In genomic region chr2:219228026-219228744, GRCh38 we compare ENCODE assay signal across 8 cellular contexts. TPM values are rescaled to one million over a fixed set of nuclear protein-coding genes. Genes with fewer than 3 reads are reported as not detected.
A peak's percentile ranks its signal among the peaks of the same experiment; 100 is the strongest.
DNase-seq lines count a peak whose midpoint lies in the region; ATAC-seq and TF ChIP-seq lines count a peak whose summit lies in the region.

No MANE protein-coding gene starts in this region.

- H3K27me3 ChIP-seq in HUES6 (ENCODE audit: control insufficient read depth, insufficient read depth, low read length), result no peaks in the 10 kb centered on the region
- no peaks in the 10 kb centered on the region for H3K27me3 ChIP-seq in breast epithelium
- H3K27me3 ChIP-seq in mucosa of stomach (ENCODE audit: control insufficient read depth, insufficient read depth, low read length), result no peaks in the 10 kb centered on the region

- TF ChIP-seq CTCF in breast epithelium (IDR thresholded peaks at IDR 0.05), result no peak

- peaks cover 52% of the 10 kb centered on the region for H3K36me3 ChIP-seq in HUES6 (ENCODE audit: control insufficient read depth, insufficient read depth, low read length)
- H3K36me3 ChIP-seq in breast epithelium, result peaks cover 8% of the 10 kb centered on the region
- peaks cover 18% of the 10 kb centered on the region for H3K36me3 ChIP-seq in mucosa of stomach (ENCODE audit: control insufficient read depth, insufficient read depth, low read length)

- H3K27ac ChIP-seq in HUES6 (ENCODE audit: low read depth, low read length) (no peak overlapping the region), breast epithelium (peak overlapping the region; percentile 88 to 94)

- TF ChIP-seq POLR2A in breast epithelium (IDR thresholded peaks at IDR 0.05), result no peak

- H3K9ac ChIP-seq in HUES6 (ENCODE audit: low read length), result peak overlapping the region; percentile 71
- peak overlapping the region; percentile 97 for H3K9ac ChIP-seq in mucosa of stomach (ENCODE audit: low read length)

- intact Hi-C loops in breast epithelium (cut with DNase I; ENCODE audit: low total_unique reads), result no loop called here

- ATAC-seq in HG02588 (IDR thresholded peaks at IDR 0.05; ENCODE audit: unreplicated experiment), result no peak

- H3K9me3 ChIP-seq in HUES6 (ENCODE audit: control insufficient read depth, insufficient read depth, low read depth, low read length), result no peaks in the 10 kb centered on the region
- no peaks in the 10 kb centered on the region for H3K9me3 ChIP-seq in breast epithelium
- H3K9me3 ChIP-seq in mucosa of stomach (ENCODE audit: control insufficient read depth, low read length), result no peaks in the 10 kb centered on the region

- H3K4me1 ChIP-seq in HUES6 (ENCODE audit: control insufficient read depth, insufficient read depth, low read length) (peaks cover 11% of the 10 kb centered on the region; the same call in 1 of the 2 replicates), breast epithelium (peaks cover 5 to 25% of the 10 kb centered on the region in 2 donors), mucosa of stomach (ENCODE audit: control insufficient read depth, insufficient read depth, low read length) (peaks cover 19% of the 10 kb centered on the region)

- H3K4me3 ChIP-seq in HUES6 (ENCODE audit: low read depth, low read length), result peak overlapping the region; percentile 74
- H3K4me3 ChIP-seq in breast epithelium, result peak overlapping the region; percentile 60 to 97 (median 86)
- H3K4me3 ChIP-seq in mucosa of stomach (ENCODE audit: low read length), result peak overlapping the region; percentile 65

- DNase-seq in AG08395 (ENCODE audit: low spot score) (peak; percentile 13), breast epithelium (ENCODE audit: low spot score in 2 of 2) (no peak), NCI-H187 (lab: John Stamatoyannopoulos, UW) (no peak), SHP77 treated with DMSO at 0.1 percent for 48 hours (lab: John Stamatoyannopoulos, UW) (no peak)
- DNase-seq in activated CD8-positive, alpha-beta memory T cell treated with anti-CD3 and anti-CD28 coated beads, Interleukin-2, amount 50 U/mL, for 48 hours, result no peak

RNA-seq across cellular contexts. Expression of gene ATG9A, which starts 1.3 kb away (rescaled TPM):
- 10 to 100 TPM; 35.6 to 44.5 (median 37.0) TPM for total RNA-seq in breast epithelium

RNA-seq across cellular contexts. Expression of gene ANKZF1, which starts 1.4 kb away (rescaled TPM):
- 100 to 1,000 TPM in 1 of 3 donors, 10 to 100 TPM in 2; 29.3 to 101 (median 67.8) TPM for total RNA-seq in breast epithelium

RNA-seq across cellular contexts. Expression of gene ABCB6, which starts 9.4 kb away (rescaled TPM):
- 10 to 100 TPM; 14.5 to 26.9 (median 18.9) TPM for total RNA-seq in breast epithelium

RNA-seq across cellular contexts. Expression of gene GLB1L, which starts 17.1 kb away (rescaled TPM):
- total RNA-seq in breast epithelium, result 10 to 100 TPM; 10.2 to 15.7 (median 11.8) TPM

RNA-seq across cellular contexts. Expression of gene STK16, which starts 17.1 kb away (rescaled TPM):
- 10 to 100 TPM; 13.1 to 18.1 (median 16.4) TPM for total RNA-seq in breast epithelium
